In genomic region chr10:99369126-99369525, GRCh38 we compare ENCODE assay signal across 2 cellular contexts.
TF ChIP-seq lines count a peak whose summit lies in the region.

No MANE protein-coding gene starts in this region.

TF ChIP-seq in SK-N-SH, 30 proteins besides CTCF, POLR2A, EP300 and RAD21 (continued from another document):
- TF ChIP-seq, protein P1, sequence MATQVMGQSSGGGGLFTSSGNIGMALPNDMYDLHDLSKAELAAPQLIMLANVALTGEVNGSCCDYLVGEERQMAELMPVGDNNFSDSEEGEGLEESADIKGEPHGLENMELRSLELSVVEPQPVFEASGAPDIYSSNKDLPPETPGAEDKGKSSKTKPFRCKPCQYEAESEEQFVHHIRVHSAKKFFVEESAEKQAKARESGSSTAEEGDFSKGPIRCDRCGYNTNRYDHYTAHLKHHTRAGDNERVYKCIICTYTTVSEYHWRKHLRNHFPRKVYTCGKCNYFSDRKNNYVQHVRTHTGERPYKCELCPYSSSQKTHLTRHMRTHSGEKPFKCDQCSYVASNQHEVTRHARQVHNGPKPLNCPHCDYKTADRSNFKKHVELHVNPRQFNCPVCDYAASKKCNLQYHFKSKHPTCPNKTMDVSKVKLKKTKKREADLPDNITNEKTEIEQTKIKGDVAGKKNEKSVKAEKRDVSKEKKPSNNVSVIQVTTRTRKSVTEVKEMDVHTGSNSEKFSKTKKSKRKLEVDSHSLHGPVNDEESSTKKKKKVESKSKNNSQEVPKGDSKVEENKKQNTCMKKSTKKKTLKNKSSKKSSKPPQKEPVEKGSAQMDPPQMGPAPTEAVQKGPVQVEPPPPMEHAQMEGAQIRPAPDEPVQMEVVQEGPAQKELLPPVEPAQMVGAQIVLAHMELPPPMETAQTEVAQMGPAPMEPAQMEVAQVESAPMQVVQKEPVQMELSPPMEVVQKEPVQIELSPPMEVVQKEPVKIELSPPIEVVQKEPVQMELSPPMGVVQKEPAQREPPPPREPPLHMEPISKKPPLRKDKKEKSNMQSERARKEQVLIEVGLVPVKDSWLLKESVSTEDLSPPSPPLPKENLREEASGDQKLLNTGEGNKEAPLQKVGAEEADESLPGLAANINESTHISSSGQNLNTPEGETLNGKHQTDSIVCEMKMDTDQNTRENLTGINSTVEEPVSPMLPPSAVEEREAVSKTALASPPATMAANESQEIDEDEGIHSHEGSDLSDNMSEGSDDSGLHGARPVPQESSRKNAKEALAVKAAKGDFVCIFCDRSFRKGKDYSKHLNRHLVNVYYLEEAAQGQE (IDR thresholded peaks at IDR 0.05; ENCODE audit: low read depth, low read length): no peak
- no peak for TF ChIP-seq TAF1 (IDR thresholded peaks at IDR 0.05; ENCODE audit: borderline replicate concordance, low read depth, low read length)
- TF ChIP-seq RFX5 (IDR thresholded peaks at IDR 0.05; ENCODE audit: low read length): no peak
- TF ChIP-seq NFIC (IDR thresholded peaks at IDR 0.05; ENCODE audit: borderline replicate concordance): no peak
- TF ChIP-seq, protein P2, sequence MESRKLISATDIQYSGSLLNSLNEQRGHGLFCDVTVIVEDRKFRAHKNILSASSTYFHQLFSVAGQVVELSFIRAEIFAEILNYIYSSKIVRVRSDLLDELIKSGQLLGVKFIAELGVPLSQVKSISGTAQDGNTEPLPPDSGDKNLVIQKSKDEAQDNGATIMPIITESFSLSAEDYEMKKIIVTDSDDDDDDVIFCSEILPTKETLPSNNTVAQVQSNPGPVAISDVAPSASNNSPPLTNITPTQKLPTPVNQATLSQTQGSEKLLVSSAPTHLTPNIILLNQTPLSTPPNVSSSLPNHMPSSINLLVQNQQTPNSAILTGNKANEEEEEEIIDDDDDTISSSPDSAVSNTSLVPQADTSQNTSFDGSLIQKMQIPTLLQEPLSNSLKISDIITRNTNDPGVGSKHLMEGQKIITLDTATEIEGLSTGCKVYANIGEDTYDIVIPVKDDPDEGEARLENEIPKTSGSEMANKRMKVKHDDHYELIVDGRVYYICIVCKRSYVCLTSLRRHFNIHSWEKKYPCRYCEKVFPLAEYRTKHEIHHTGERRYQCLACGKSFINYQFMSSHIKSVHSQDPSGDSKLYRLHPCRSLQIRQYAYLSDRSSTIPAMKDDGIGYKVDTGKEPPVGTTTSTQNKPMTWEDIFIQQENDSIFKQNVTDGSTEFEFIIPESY (IDR thresholded peaks at IDR 0.05; ENCODE audit: borderline replicate concordance, low read depth): no peak
- TF ChIP-seq EZH2phosphoT487 (IDR thresholded peaks at IDR 0.05; ENCODE audit: borderline replicate concordance, low read depth): no peak
- TF ChIP-seq, protein P3, sequence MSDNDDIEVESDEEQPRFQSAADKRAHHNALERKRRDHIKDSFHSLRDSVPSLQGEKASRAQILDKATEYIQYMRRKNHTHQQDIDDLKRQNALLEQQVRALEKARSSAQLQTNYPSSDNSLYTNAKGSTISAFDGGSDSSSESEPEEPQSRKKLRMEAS (IDR thresholded peaks at IDR 0.05; ENCODE audit: low read depth): no peak
- TF ChIP-seq USF1 (IDR thresholded peaks at IDR 0.05; ENCODE audit: borderline replicate concordance, low read depth): no peak
- TF ChIP-seq ELF1 (IDR thresholded peaks at IDR 0.05): no peak
- TF ChIP-seq TCF12 (IDR thresholded peaks at IDR 0.05): no peak
- TF ChIP-seq YY1 (IDR thresholded peaks at IDR 0.05; ENCODE audit: low read depth): no peak
- TF ChIP-seq GATA2 (CRISPR knock-in tag; IDR thresholded peaks at IDR 0.05): no peak
- TF ChIP-seq FOXM1 (IDR thresholded peaks at IDR 0.05; ENCODE audit: low read depth): no peak
- no peak for TF ChIP-seq FOXJ3 (CRISPR knock-in tag; IDR thresholded peaks at IDR 0.05)

TF ChIP-seq in SK-N-SH treated with all-trans-retinoic acid at 6 μM for 48 hours, 23 proteins besides CTCF, POLR2A, EP300 and RAD21 (continued from another document):
- TF ChIP-seq PATZ1 (CRISPR knock-in tag; IDR thresholded peaks at IDR 0.05; ENCODE audit: borderline replicate concordance) (no peak), SNAI2 (CRISPR knock-in tag; IDR thresholded peaks at IDR 0.05) (no peak), ISL1 (CRISPR knock-in tag; IDR thresholded peaks at IDR 0.05) (no peak)
- TF ChIP-seq, protein P4, sequence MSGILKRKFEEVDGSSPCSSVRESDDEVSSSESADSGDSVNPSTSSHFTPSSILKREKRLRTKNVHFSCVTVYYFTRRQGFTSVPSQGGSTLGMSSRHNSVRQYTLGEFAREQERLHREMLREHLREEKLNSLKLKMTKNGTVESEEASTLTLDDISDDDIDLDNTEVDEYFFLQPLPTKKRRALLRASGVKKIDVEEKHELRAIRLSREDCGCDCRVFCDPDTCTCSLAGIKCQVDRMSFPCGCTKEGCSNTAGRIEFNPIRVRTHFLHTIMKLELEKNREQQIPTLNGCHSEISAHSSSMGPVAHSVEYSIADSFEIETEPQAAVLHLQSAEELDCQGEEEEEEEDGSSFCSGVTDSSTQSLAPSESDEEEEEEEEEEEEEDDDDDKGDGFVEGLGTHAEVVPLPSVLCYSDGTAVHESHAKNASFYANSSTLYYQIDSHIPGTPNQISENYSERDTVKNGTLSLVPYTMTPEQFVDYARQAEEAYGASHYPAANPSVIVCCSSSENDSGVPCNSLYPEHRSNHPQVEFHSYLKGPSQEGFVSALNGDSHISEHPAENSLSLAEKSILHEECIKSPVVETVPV (CRISPR knock-in tag; IDR thresholded peaks at IDR 0.05): no peak
